12 cellular contexts compared by ENCODE assay signal in genomic region chr3:158768881-158769518, GRCh38. TPM values are rescaled to one million over a fixed set of nuclear protein-coding genes. Genes with fewer than 3 reads are reported as not detected.
DNase-seq lines count a peak whose midpoint lies in the region; ATAC-seq and TF ChIP-seq lines count a peak whose summit lies in the region.
"Had no signal": no experiment of that assay in that cellular context is flagged by ENCODE, and none has a peak within 500 bp of the region (broad histone marks: within the 10 kb centered on the region; RNA-seq: fewer than 3 reads in every experiment).

No MANE protein-coding gene starts in this region.

- peak; percentile 82 for DNase-seq in HT-29 (ENCODE audit: low spot score)
- DNase-seq in colonic mucosa: peak; percentile 29
- no peak for DNase-seq in suprapubic skin (ENCODE audit: low spot score in 2 of 2)
- DNase-seq in posterior vena cava (ENCODE audit: low spot score): no peak
- no peak for DNase-seq in inferior parietal cortex (ENCODE audit: extremely low spot score)
- DNase-seq: caudate nucleus, NCI-H1105, T1000 had no signal

- intact Hi-C loops in colonic mucosa (cut with DNase I): no loop called here
- intact Hi-C loops in posterior vena cava (cut with DNase I): no loop called here

- H3K27ac ChIP-seq in colonic mucosa (peak overlapping the region; percentile 61), liver (ENCODE audit: low read depth in 1 of 2, low read length in 2 of 2) (peak overlapping the region; percentile 15 to 21), suprapubic skin (peak overlapping the region; percentile 16)

- H3K36me3 ChIP-seq in colonic mucosa (no peaks in the 10 kb centered on the region), liver (ENCODE audit: control insufficient read depth in 4 of 4, insufficient read depth in 3 of 4, low read depth in 1 of 4, low read length in 3 of 4) (no peaks in the 10 kb centered on the region), suprapubic skin (no peaks in the 10 kb centered on the region)

- WGBS in liver: 76% methylated on average over 8 of the region's 8 CpGs
- WGBS in suprapubic skin: 47% methylated on average over 8 of the region's 8 CpGs

- H3K9me3 ChIP-seq in colonic mucosa (no peaks in the 10 kb centered on the region), liver (ENCODE audit: control insufficient read depth in 4 of 4, low read length in 3 of 4) (no peaks in the 10 kb centered on the region), suprapubic skin (no peaks in the 10 kb centered on the region)

- no peak for ATAC-seq in HG03045 (IDR thresholded peaks at IDR 0.05; ENCODE audit: unreplicated experiment)
- no peak for ATAC-seq in GM18517 (IDR thresholded peaks at IDR 0.05; ENCODE audit: unreplicated experiment)

- no peak for TF ChIP-seq POLR2A in suprapubic skin (IDR thresholded peaks at IDR 0.05)

- H3K4me1 ChIP-seq in colonic mucosa: peaks cover 10% of the 10 kb centered on the region
- peaks cover 0 to 4% (median 0%) of the 10 kb centered on the region in 4 donors for H3K4me1 ChIP-seq in liver (ENCODE audit: control insufficient read depth in 4 of 4, insufficient read depth in 4 of 4, low read length in 3 of 4)
- peaks cover 29% of the 10 kb centered on the region for H3K4me1 ChIP-seq in suprapubic skin

- TF ChIP-seq CTCF in colonic mucosa (IDR thresholded peaks at IDR 0.05) (no peak), liver (IDR thresholded peaks at IDR 0.05; ENCODE audit: low read depth, low read length, missing input control) (no peak), suprapubic skin (IDR thresholded peaks at IDR 0.05) (no peak)

- H3K4me3 ChIP-seq in colonic mucosa: no peak overlapping the region
- no peak overlapping the region for H3K4me3 ChIP-seq in liver (ENCODE audit: low read depth in 1 of 3, low read length in 3 of 3)
- H3K4me3 ChIP-seq in suprapubic skin: peak overlapping the region; percentile 0
- H3K4me3 ChIP-seq: skin epidermis had no signal

- no peak for TF ChIP-seq RAD21 in liver (IDR thresholded peaks at IDR 0.05)

- H3K27me3 ChIP-seq in colonic mucosa (no peaks in the 10 kb centered on the region), liver (ENCODE audit: control insufficient read depth in 4 of 4, insufficient read depth in 4 of 4, low read length in 3 of 4) (no peaks in the 10 kb centered on the region), suprapubic skin (no peaks in the 10 kb centered on the region)

- TF ChIP-seq EP300 in suprapubic skin (IDR thresholded peaks at IDR 0.05): no peak

- peak overlapping the region in 1 of 2 donors; percentile 14 for H3K9ac ChIP-seq in colonic mucosa (ENCODE audit: low read depth in 2 of 2, low read length in 2 of 2)
- no peak overlapping the region for H3K9ac ChIP-seq in liver (ENCODE audit: low read depth in 1 of 2, low read length in 2 of 2)

TF ChIP-seq in liver, 16 proteins besides CTCF, POLR2A, EP300 and RAD21:
- TF ChIP-seq FOXA1 (IDR thresholded peaks at IDR 0.05) (no peak), RXRA (IDR thresholded peaks at IDR 0.05) (peak; percentile 79 to 86), NR2F2 (IDR thresholded peaks at IDR 0.05) (peak; percentile 78), SP1 (IDR thresholded peaks at IDR 0.05) (peak; percentile 65)

RNA-seq across cellular contexts. Expression of gene MFSD1, which starts 32.9 kb away (rescaled TPM):
- 25.1 and 34.1 TPM in 2 replicates for total RNA-seq in HT-29 (2014; rRNA removed; shearing (Covaris generic))
- total RNA-seq in colonic mucosa: 10 to 100 TPM; 51.1 to 54.4 TPM
- 10 to 100 TPM; 74.1 to 84.7 TPM for total RNA-seq in liver
- 10 to 100 TPM; 30.4 to 46.5 TPM for polyA plus RNA-seq in liver
- 10 to 100 TPM; 46.3 to 80.6 (median 70.8) TPM for total RNA-seq in suprapubic skin
- 10 to 100 TPM; 62.0 to 80.3 TPM for total RNA-seq in posterior vena cava

RNA-seq across cellular contexts. Expression of gene RARRES1, which starts 36.7 kb away (rescaled TPM):
- total RNA-seq in HT-29 (2014; rRNA removed; shearing (Covaris generic)): 79.2 and 102 TPM in 2 replicates
- total RNA-seq in colonic mucosa (10 to 100 TPM; 30.6 to 79.5 TPM), liver (1 to 10 TPM in 1 of 2 donors, under 1 TPM in 1; 0.92 to 6.9 TPM), suprapubic skin (10 to 100 TPM in 3 of 4 donors, 1 to 10 TPM in 1; 5.6 to 23.4 (median 19.5) TPM), posterior vena cava (100 to 1,000 TPM; 424 to 446 TPM)
- 1 to 10 TPM; 1.6 to 3.2 TPM for polyA plus RNA-seq in liver

Comparison
In these comparisons a context has a peak if more than half of its experiments do, and no peak if none do; other contexts are left out.
1. DNase-seq: peak in HT-29 (single experiment) and colonic mucosa (single experiment); none in suprapubic skin (0 of 2), posterior vena cava (single experiment) and inferior parietal cortex (single experiment).
2. Peak in every context shown above with its lines, with median percentiles within 50 percentile points of each other: H3K27ac ChIP-seq.